1 cellular context compared by ENCODE assay signal in the genomic region with DNA sequence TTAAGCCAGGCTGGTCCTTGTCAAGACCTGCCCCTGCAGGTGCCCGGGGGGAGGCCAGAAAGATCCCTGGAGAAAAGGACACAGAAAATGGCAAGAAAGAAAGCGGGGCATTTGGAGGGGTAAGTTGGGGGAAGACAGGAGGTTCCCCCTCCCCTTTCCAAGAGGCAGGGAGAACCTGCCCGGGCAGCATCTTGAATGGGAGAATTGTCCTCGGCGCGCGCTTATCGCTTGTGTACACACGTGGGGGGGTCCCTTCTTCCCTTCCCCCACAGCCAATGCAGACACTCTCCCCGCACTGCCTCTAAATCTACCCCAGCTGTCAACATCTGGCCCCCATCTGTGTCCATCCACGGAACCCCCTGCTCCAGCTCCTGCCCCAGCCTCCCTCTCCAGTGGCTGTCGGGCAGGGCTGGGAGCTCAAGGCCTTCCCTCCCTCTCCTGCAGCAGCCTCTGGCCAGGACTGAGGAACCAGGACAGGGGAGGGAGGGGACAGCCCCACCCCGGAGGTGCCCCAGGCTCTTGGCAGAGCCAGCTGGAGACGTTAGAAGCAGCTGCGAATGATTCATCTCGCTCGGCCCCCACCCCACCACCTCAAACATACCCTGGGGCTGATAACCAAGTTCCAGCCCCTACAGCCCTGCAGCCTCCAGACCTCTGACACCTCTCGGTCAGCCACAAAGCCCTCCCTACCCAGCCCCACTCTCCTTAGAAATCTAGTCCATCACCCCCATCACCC.
TF ChIP-seq lines count a peak whose summit lies in the region.

No MANE protein-coding gene starts in this region.

TF ChIP-seq in HepG2, 621 proteins besides CTCF, POLR2A, EP300 and RAD21 (continued from another document):
- TF ChIP-seq ARID4A (CRISPR knock-in tag; IDR thresholded peaks at IDR 0.05; ENCODE audit: borderline replicate concordance) (peak; percentile 51; the same call in 1 of the 2 replicates), THAP8 (CRISPR knock-in tag; IDR thresholded peaks at IDR 0.05; ENCODE audit: borderline replicate concordance) (no peak), ZNF512 (CRISPR knock-in tag; IDR thresholded peaks at IDR 0.05) (no peak), FOXM1 (CRISPR knock-in tag; IDR thresholded peaks at IDR 0.05) (no peak), HNRNPUL1 (IDR thresholded peaks at IDR 0.05; ENCODE audit: low read depth, low read length) (no peak), KLF15 (CRISPR knock-in tag; IDR thresholded peaks at IDR 0.05; ENCODE audit: borderline replicate concordance) (no peak), THYN1 (CRISPR knock-in tag; IDR thresholded peaks at IDR 0.05; ENCODE audit: borderline replicate concordance, low read depth) (no peak), ZBTB49 (CRISPR knock-in tag; IDR thresholded peaks at IDR 0.05; ENCODE audit: borderline replicate concordance) (no peak), DMTF1 (CRISPR knock-in tag; IDR thresholded peaks at IDR 0.05) (no peak), PAX8 (CRISPR knock-in tag; IDR thresholded peaks at IDR 0.05; ENCODE audit: borderline replicate concordance) (no peak), TOPORS (CRISPR knock-in tag; IDR thresholded peaks at IDR 0.05) (no peak), NAIF1 (CRISPR knock-in tag; IDR thresholded peaks at IDR 0.05; ENCODE audit: borderline replicate concordance) (no peak), NFIB (CRISPR knock-in tag; IDR thresholded peaks at IDR 0.05; ENCODE audit: borderline replicate concordance) (no peak), AKNA (CRISPR knock-in tag; IDR thresholded peaks at IDR 0.05; ENCODE audit: borderline replicate concordance) (no peak), GTF3A (CRISPR knock-in tag; conservative IDR thresholded peaks at IDR 0.05) (no peak), ETV5 (CRISPR knock-in tag; IDR thresholded peaks at IDR 0.05; ENCODE audit: borderline replicate concordance) (peak; percentile 60; the same call in 1 of the 2 replicates), ZFP82 (CRISPR knock-in tag; IDR thresholded peaks at IDR 0.05; ENCODE audit: borderline replicate concordance) (no peak), ATM (IDR thresholded peaks at IDR 0.05; ENCODE audit: borderline replicate concordance) (no peak), ZNF317 (CRISPR knock-in tag; IDR thresholded peaks at IDR 0.05) (no peak), ZNF333 (CRISPR knock-in tag; IDR thresholded peaks at IDR 0.05; ENCODE audit: borderline replicate concordance) (peak; percentile 56; the same call in 1 of the 2 replicates)
- TF ChIP-seq, protein P1, sequence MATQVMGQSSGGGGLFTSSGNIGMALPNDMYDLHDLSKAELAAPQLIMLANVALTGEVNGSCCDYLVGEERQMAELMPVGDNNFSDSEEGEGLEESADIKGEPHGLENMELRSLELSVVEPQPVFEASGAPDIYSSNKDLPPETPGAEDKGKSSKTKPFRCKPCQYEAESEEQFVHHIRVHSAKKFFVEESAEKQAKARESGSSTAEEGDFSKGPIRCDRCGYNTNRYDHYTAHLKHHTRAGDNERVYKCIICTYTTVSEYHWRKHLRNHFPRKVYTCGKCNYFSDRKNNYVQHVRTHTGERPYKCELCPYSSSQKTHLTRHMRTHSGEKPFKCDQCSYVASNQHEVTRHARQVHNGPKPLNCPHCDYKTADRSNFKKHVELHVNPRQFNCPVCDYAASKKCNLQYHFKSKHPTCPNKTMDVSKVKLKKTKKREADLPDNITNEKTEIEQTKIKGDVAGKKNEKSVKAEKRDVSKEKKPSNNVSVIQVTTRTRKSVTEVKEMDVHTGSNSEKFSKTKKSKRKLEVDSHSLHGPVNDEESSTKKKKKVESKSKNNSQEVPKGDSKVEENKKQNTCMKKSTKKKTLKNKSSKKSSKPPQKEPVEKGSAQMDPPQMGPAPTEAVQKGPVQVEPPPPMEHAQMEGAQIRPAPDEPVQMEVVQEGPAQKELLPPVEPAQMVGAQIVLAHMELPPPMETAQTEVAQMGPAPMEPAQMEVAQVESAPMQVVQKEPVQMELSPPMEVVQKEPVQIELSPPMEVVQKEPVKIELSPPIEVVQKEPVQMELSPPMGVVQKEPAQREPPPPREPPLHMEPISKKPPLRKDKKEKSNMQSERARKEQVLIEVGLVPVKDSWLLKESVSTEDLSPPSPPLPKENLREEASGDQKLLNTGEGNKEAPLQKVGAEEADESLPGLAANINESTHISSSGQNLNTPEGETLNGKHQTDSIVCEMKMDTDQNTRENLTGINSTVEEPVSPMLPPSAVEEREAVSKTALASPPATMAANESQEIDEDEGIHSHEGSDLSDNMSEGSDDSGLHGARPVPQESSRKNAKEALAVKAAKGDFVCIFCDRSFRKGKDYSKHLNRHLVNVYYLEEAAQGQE (IDR thresholded peaks at IDR 0.05; ENCODE audit: borderline replicate concordance in 1 of 2, low read depth in 1 of 2, low read length in 2 of 2) = no peak
- TF ChIP-seq, protein P2, sequence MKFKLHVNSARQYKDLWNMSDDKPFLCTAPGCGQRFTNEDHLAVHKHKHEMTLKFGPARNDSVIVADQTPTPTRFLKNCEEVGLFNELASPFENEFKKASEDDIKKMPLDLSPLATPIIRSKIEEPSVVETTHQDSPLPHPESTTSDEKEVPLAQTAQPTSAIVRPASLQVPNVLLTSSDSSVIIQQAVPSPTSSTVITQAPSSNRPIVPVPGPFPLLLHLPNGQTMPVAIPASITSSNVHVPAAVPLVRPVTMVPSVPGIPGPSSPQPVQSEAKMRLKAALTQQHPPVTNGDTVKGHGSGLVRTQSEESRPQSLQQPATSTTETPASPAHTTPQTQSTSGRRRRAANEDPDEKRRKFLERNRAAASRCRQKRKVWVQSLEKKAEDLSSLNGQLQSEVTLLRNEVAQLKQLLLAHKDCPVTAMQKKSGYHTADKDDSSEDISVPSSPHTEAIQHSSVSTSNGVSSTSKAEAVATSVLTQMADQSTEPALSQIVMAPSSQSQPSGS (CRISPR knock-in tag; IDR thresholded peaks at IDR 0.05) = no peak
- TF ChIP-seq, protein P3, sequence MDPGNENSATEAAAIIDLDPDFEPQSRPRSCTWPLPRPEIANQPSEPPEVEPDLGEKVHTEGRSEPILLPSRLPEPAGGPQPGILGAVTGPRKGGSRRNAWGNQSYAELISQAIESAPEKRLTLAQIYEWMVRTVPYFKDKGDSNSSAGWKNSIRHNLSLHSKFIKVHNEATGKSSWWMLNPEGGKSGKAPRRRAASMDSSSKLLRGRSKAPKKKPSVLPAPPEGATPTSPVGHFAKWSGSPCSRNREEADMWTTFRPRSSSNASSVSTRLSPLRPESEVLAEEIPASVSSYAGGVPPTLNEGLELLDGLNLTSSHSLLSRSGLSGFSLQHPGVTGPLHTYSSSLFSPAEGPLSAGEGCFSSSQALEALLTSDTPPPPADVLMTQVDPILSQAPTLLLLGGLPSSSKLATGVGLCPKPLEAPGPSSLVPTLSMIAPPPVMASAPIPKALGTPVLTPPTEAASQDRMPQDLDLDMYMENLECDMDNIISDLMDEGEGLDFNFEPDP (CRISPR knock-in tag; conservative IDR thresholded peaks at IDR 0.05) = no peak
